Comparison of ENCODE assay signal across 15 cellular contexts in the genomic region with DNA sequence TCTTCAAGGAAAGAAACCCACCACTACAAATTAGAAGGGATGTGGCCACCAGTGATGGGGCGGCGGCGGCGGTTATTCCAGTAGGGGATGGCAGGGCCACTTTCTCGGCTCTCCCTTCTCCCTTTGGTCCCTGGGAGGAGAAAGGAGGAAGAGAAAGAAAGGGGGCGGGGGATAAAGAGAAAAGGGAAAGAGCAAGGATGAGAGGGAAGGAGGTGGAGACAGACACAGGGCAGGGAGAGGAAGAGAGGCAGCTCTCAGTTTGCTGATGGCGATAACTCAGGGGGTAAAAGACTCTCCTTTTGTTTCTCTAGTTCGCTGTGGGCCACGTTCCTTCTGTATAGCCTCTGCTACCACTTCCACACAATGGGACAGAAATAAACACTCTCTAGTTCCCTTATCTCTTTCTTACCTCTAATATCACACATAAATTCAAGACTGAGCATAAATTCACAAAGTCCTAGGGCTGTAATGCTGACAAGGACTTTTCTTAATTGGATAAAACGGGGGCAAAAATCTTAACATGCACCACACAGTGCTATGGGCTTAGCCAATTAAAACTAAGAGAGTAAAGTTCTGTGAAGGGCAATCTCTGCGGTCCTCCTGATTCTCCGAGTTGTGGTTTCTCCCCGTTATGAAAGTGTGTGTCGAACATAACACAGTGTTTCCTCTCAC.
"Had no signal": no experiment of that assay in that cellular context is flagged by ENCODE, and none has a peak within 500 bp of the region (broad histone marks: within the 10 kb centered on the region; RNA-seq: fewer than 3 reads in every experiment).

No MANE protein-coding gene starts in this region.

- H3K9me3 ChIP-seq: pancreas, sigmoid colon, spleen, upper lobe of left lung had no signal

- H3K4me1 ChIP-seq: pancreas, sigmoid colon, spleen, upper lobe of left lung had no signal

- FAIRE-seq: astrocyte, bronchial epithelial cell, endothelial cell of umbilical vein, pancreas had no signal

- H3K27me3 ChIP-seq: pancreas, sigmoid colon, spleen, upper lobe of left lung had no signal

- H3K27me3 Mint-ChIP-seq: activated naive CD4-positive, alpha-beta T cell treated with anti-CD3 and anti-CD28 coated beads, Interleukin-2, amount 10 ng/mL, durations not matched to agents 7 days and 5 days; stimulated activated naive CD8-positive, alpha-beta T cell treated with anti-CD3 and anti-CD28 coated beads, Interleukin-15, amount 100 ng/mL, for 72 hours had no signal

- H3K27ac ChIP-seq: pancreas, sigmoid colon, spleen, upper lobe of left lung had no signal

- H3K4me3 ChIP-seq: pancreas, sigmoid colon, spleen, upper lobe of left lung had no signal

- DNase-seq: activated CD4-positive, alpha-beta T cell treated with anti-CD3 and anti-CD28 coated beads, Interleukin-2, amount 50 U/mL, for 48 hours; activated CD4-positive, CD25-positive, alpha-beta regulatory T cell treated with anti-CD3 and anti-CD28 coated beads, Interleukin-2, amount 50 U/mL, for 72 hours; activated naive CD4-positive, alpha-beta T cell treated with anti-CD3 and anti-CD28 coated beads, Interleukin-2, amount 10 ng/mL, durations not matched to agents 7 days and 5 days; foreskin fibroblast; sigmoid colon; spleen; stimulated activated naive CD8-positive, alpha-beta T cell treated with anti-CD3 and anti-CD28 coated beads, Interleukin-15, amount 100 ng/mL, for 72 hours; T-helper 9 cell; upper lobe of left lung had no signal

- ATAC-seq: pancreas; stimulated activated naive CD8-positive, alpha-beta T cell treated with anti-CD3 and anti-CD28 coated beads, Interleukin-15, amount 100 ng/mL, for 72 hours had no signal

- H3K4me1 Mint-ChIP-seq: activated naive CD4-positive, alpha-beta T cell treated with anti-CD3 and anti-CD28 coated beads, Interleukin-2, amount 10 ng/mL, durations not matched to agents 7 days and 5 days; mesothelial cell of epicardium; stimulated activated naive CD8-positive, alpha-beta T cell treated with anti-CD3 and anti-CD28 coated beads, Interleukin-15, amount 100 ng/mL, for 72 hours had no signal

- H3K9me3 Mint-ChIP-seq: activated naive CD4-positive, alpha-beta T cell treated with anti-CD3 and anti-CD28 coated beads, Interleukin-2, amount 10 ng/mL, durations not matched to agents 7 days and 5 days; activated T-helper 2 cell treated with anti-CD3 and anti-CD28 coated beads, Interferon-gamma antibody, Interleukin-2, Interleukin-4, amounts not matched to agents 10 μg/mL and 5 μg/mL and 100 μg/mL, durations not matched to agents 14 hours and 24 hours and 36 hours; mesothelial cell of epicardium; stimulated activated naive CD8-positive, alpha-beta T cell treated with anti-CD3 and anti-CD28 coated beads, Interleukin-15, amount 100 ng/mL, for 72 hours had no signal

- H3K27ac Mint-ChIP-seq: activated T-helper 2 cell treated with anti-CD3 and anti-CD28 coated beads, Interferon-gamma antibody, Interleukin-2, Interleukin-4, amounts not matched to agents 10 μg/mL and 5 μg/mL and 100 μg/mL, durations not matched to agents 14 hours and 24 hours and 36 hours; mesothelial cell of epicardium had no signal

- H3K4me3 Mint-ChIP-seq: activated naive CD4-positive, alpha-beta T cell treated with anti-CD3 and anti-CD28 coated beads, Interleukin-2, amount 10 ng/mL, durations not matched to agents 7 days and 5 days; mesothelial cell of epicardium; stimulated activated naive CD8-positive, alpha-beta T cell treated with anti-CD3 and anti-CD28 coated beads, Interleukin-15, amount 100 ng/mL, for 72 hours had no signal
